ENCODE assay signal across 33 cellular contexts in the genomic region with DNA sequence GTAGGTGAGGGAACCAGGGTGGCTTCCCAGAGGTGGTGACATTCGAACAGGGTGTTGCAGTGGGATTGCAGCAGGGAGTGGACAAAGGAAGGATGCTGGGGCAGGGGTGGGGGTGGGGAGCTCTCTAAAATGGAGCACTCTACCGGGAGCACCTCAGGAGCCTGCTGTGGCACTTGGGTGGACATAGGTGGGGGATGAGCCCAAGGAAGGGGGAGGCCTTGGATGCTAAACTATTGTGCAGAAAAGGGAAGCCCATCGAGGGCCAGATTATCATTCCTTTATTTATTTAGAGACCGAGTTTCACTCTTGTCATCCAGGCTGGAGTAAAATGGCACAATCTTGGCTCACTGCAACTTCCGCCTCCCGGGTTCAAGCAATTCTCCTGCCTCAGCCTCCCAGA. TPM values are rescaled to one million over a fixed set of nuclear protein-coding genes. Genes with fewer than 3 reads are reported as not detected.
"Had no signal": no experiment of that assay in that cellular context is flagged by ENCODE, and none has a peak within 500 bp of the region (broad histone marks: within the 10 kb centered on the region; RNA-seq: fewer than 3 reads in every experiment).

No MANE protein-coding gene starts in this region.

- H3K9me3 ChIP-seq: neutrophil, ovary, psoas muscle, spleen, suprapubic skin, testis, tibial artery, transverse colon, upper lobe of right lung, uterus had no signal

- H3K27me3 ChIP-seq: ovary, testis, uterus had no signal

- H3K79me2 ChIP-seq: parathyroid adenoma had no signal

- ATAC-seq: naive thymus-derived CD4-positive, alpha-beta T cell; natural killer cell; psoas muscle; right cardiac atrium; sciatic nerve; stimulated activated memory B cell treated with anti-CD40 and anti-IgM and Interleukin-4, amounts not matched to agents 10 μg/mL and 1 μg/mL and 100 μg/mL, for 72 hours; stimulated activated naive CD8-positive, alpha-beta T cell treated with anti-CD3 and anti-CD28 coated beads, Interleukin-15, amount 100 ng/mL, for 72 hours; stimulated activated naive CD8-positive, alpha-beta T cell treated with anti-CD3 and anti-CD28 coated beads, Interleukin-15, Interleukin-2, amounts not matched to agents 100 U/mL and 50 U/mL, for 24 hours; upper lobe of right lung had no signal

- H3K27ac ChIP-seq: neutrophil, ovary, parathyroid adenoma, psoas muscle, skin epidermis, spleen, suprapubic skin, testis, transverse colon, upper lobe of right lung, uterus had no signal

- H3K4me2 ChIP-seq: smooth muscle cell had no signal

- H3K36me3 ChIP-seq: neutrophil, ovary, spleen, suprapubic skin, tibial artery, transverse colon, upper lobe of right lung, uterus had no signal

- H3K4me3 Mint-ChIP-seq: natural killer cell; stimulated activated memory B cell treated with anti-CD40 and anti-IgM and Interleukin-4, amounts not matched to agents 10 μg/mL and 1 μg/mL and 100 μg/mL, for 72 hours; stimulated activated naive CD8-positive, alpha-beta T cell treated with anti-CD3 and anti-CD28 coated beads, Interleukin-15, amount 100 ng/mL, for 72 hours; type B pancreatic cell had no signal

- H3K27ac Mint-ChIP-seq: naive thymus-derived CD4-positive, alpha-beta T cell; natural killer cell; nephron; progenitor cell of endocrine pancreas; stimulated activated memory B cell treated with anti-CD40 and anti-IgM and Interleukin-4, amounts not matched to agents 10 μg/mL and 1 μg/mL and 100 μg/mL, for 72 hours; stimulated activated naive CD8-positive, alpha-beta T cell treated with anti-CD3 and anti-CD28 coated beads, Interleukin-15, amount 100 ng/mL, for 72 hours; type B pancreatic cell had no signal

- DNase-seq: naive thymus-derived CD4-positive, alpha-beta T cell; natural killer cell; nucleus accumbens; ovary; posterior cingulate gyrus; psoas muscle; right cardiac atrium; spleen; stimulated activated CD4-positive, alpha-beta T cell treated with anti-CD3 and anti-CD28 coated beads, Interleukin-12 subunit alpha, Interleukin-12 subunit beta, amount 100 ng/mL, for 4 hours; stimulated activated CD4-positive, alpha-beta T cell treated with anti-CD3 and anti-CD28 coated beads, Interleukin-1b, Interleukin-23, amount 100 ng/mL, for 48 hours; stimulated activated CD4-positive, alpha-beta T cell treated with anti-CD3 and anti-CD28 coated beads, Interleukin-4, amount 100 ng/mL, for 1 hour; stimulated activated CD4-positive, alpha-beta T cell treated with anti-CD3 and anti-CD28 coated beads, Interleukin-4, amount 100 ng/mL, for 4 hours; stimulated activated CD8-positive, alpha-beta memory T cell treated with anti-CD3 and anti-CD28 coated beads, Interleukin-4, amount 100 ng/mL, for 48 hours; stimulated activated naive CD4-positive, alpha-beta T cell; stimulated activated naive CD8-positive, alpha-beta T cell treated with anti-CD3 and anti-CD28 coated beads, Interleukin-15, amount 100 ng/mL, for 72 hours; stimulated activated naive CD8-positive, alpha-beta T cell treated with anti-CD3 and anti-CD28 coated beads, Interleukin-15, Interleukin-2, amounts not matched to agents 100 U/mL and 50 U/mL, for 24 hours; substantia nigra; testis; tibial artery; transverse colon; upper lobe of right lung; uterus had no signal

- H2AFZ ChIP-seq: parathyroid adenoma had no signal

- H3K36me3 Mint-ChIP-seq: naive thymus-derived CD4-positive, alpha-beta T cell; natural killer cell; stimulated activated memory B cell treated with anti-CD40 and anti-IgM and Interleukin-4, amounts not matched to agents 10 μg/mL and 1 μg/mL and 100 μg/mL, for 72 hours; type B pancreatic cell had no signal

- H3K9me3 Mint-ChIP-seq: natural killer cell; nephron; stimulated activated memory B cell treated with anti-CD40 and anti-IgM and Interleukin-4, amounts not matched to agents 10 μg/mL and 1 μg/mL and 100 μg/mL, for 72 hours; stimulated activated naive CD8-positive, alpha-beta T cell treated with anti-CD3 and anti-CD28 coated beads, Interleukin-15, amount 100 ng/mL, for 72 hours; type B pancreatic cell had no signal

- H3K4me3 ChIP-seq: ovary, psoas muscle, skin epidermis, smooth muscle cell, spleen, suprapubic skin, testis, tibial artery, transverse colon, upper lobe of right lung, uterus had no signal

- H3K9ac ChIP-seq: parathyroid adenoma had no signal

RNA-seq across cellular contexts. Expression of a gene that starts 47.3 kb away (rescaled TPM):
- total RNA-seq: naive thymus-derived CD4-positive, alpha-beta T cell; natural killer cell; right cardiac atrium; sciatic nerve; smooth muscle cell; spleen had no signal
- polyA plus RNA-seq: naive thymus-derived CD4-positive, alpha-beta T cell; neural cell; right cardiac atrium had no signal
